15 cellular contexts compared by ENCODE assay signal in genomic region chr15:49199666-49200065, GRCh38.
"Had no signal": no experiment of that assay in that cellular context is flagged by ENCODE, and none has a peak within 500 bp of the region (broad histone marks: within the 10 kb centered on the region; RNA-seq: fewer than 3 reads in every experiment).

No MANE protein-coding gene starts in this region.

- H3K27ac ChIP-seq: esophagus squamous epithelium, gastroesophageal sphincter, parathyroid adenoma, sigmoid colon, spleen had no signal

- H3K4me3 ChIP-seq: esophagus squamous epithelium, gastroesophageal sphincter, sigmoid colon, spleen had no signal

- ATAC-seq: activated T-cell treated with anti-CD3 and anti-CD28 coated beads, Interleukin-2, amount 50 U/mL, for 4 hours; gastroesophageal sphincter; natural killer cell treated with Interleukin-12 subunit alpha and Interleukin-12 subunit beta and Interleukin-15 and Interleukin-18, amount 100 ng/mL, for 72 hours; stimulated activated memory B cell treated with anti-CD40 and anti-IgM and Interleukin-4, amounts not matched to agents 10 μg/mL and 1 μg/mL and 100 μg/mL, for 72 hours had no signal

- H3K9ac ChIP-seq: parathyroid adenoma had no signal

- H2AFZ ChIP-seq: parathyroid adenoma had no signal

- DNase-seq: activated CD4-positive, alpha-beta T cell treated with anti-CD3 and anti-CD28 coated beads, Interleukin-2, amount 50 U/mL, for 1 hour; activated CD4-positive, CD25-positive, alpha-beta regulatory T cell treated with anti-CD3 and anti-CD28 coated beads, Interleukin-2, amount 50 U/mL, for 72 hours; activated CD8-positive, alpha-beta memory T cell treated with anti-CD3 and anti-CD28 coated beads, Interleukin-2, amount 50 U/mL, for 4 hours; activated effector memory CD4-positive, alpha-beta T cell treated with Interleukin-2 at 50 U/mL for 16 hours; activated naive CD4-positive, alpha-beta T cell treated with anti-CD3 and anti-CD28 coated beads, Interleukin-2, amount 10 ng/mL, durations not matched to agents 7 days and 5 days; activated T-cell treated with anti-CD3 and anti-CD28 coated beads, Interleukin-2, amount 50 U/mL, for 4 hours; effector CD8-positive, alpha-beta T cell; esophagus squamous epithelium; sigmoid colon; spleen; stimulated activated CD4-positive, alpha-beta T cell treated with anti-CD3 and anti-CD28 coated beads, Interleukin-4, amount 100 ng/mL, for 4 hours had no signal

- H3K79me2 ChIP-seq: parathyroid adenoma had no signal

- H3K4me1 ChIP-seq: parathyroid adenoma had no signal

- H3K27me3 ChIP-seq: esophagus squamous epithelium, gastroesophageal sphincter, sigmoid colon, spleen had no signal

- H3K9me3 ChIP-seq: esophagus squamous epithelium, sigmoid colon had no signal
